Comparison of ENCODE assay signal across 8 cellular contexts in genomic region chr5:135398160-135398854, GRCh38. TPM values are rescaled to one million over a fixed set of nuclear protein-coding genes. Genes with fewer than 3 reads are reported as not detected.
DNase-seq lines count a peak whose midpoint lies in the region; ATAC-seq, FAIRE-seq and TF ChIP-seq lines count a peak whose summit lies in the region.

No MANE protein-coding gene starts in this region.

- H3K27ac ChIP-seq in RWPE1 (peak overlapping the region; percentile 79), kidney (ENCODE audit: low read depth in 2 of 2, low read length in 2 of 2) (peak overlapping the region; percentile 24 to 25)

- no peak for TF ChIP-seq CTCF in AG09309 (IDR thresholded peaks at IDR 0.05; ENCODE audit: control insufficient read depth, insufficient read depth, low read depth, low read length, missing control alignments)
- no peak for TF ChIP-seq CTCF in RWPE1 (conservative IDR thresholded peaks at IDR 0.05; ENCODE audit: low read depth)
- no peak for TF ChIP-seq CTCF in astrocyte of the spinal cord (IDR thresholded peaks at IDR 0.05; ENCODE audit: low read depth, low read length)
- TF ChIP-seq CTCF in kidney (IDR thresholded peaks at IDR 0.05; ENCODE audit: borderline replicate concordance, extremely low read depth, insufficient read depth), result no peak

- intact Hi-C loops in kidney (cut with DNase I), result no loop called here

- H3K9me3 ChIP-seq in kidney (ENCODE audit: control insufficient read depth in 1 of 2, low read length in 2 of 2), result no peaks in the 10 kb centered on the region

- in situ Hi-C loops in astrocyte of the spinal cord (cut with HindIII; ENCODE audit: low sequenced_read_pairs), result no loop called here

- POLR2A ChIA-PET in RWPE1 (lab: Yijun Ruan, JAX; ENCODE audit: low non-redundant PET), result no interaction called here

- FAIRE-seq in kidney (lab: Jason Lieb, UNC), result no peak

- peaks cover 11 to 14% of the 10 kb centered on the region in 2 donors for H3K4me1 ChIP-seq in kidney (ENCODE audit: control insufficient read depth in 1 of 2, insufficient read depth in 1 of 2, low read depth in 1 of 2, low read length in 2 of 2)

- H3K4me3 ChIP-seq in AG09309 (ENCODE audit: control insufficient read depth, low read depth, low read length) (peak overlapping the region; percentile 77), astrocyte of the spinal cord (ENCODE audit: low read depth, low read length) (peak overlapping the region; percentile 74), kidney (ENCODE audit: low read length in 2 of 2) (peak overlapping the region; percentile 58 to 87)

- CTCF ChIA-PET in RWPE1 (lab: Yijun Ruan, JAX), result interaction anchor here (1.0 kb wide), 1 partner anchor 90 kb away, joined by 3 read pairs; no protein-coding TSS in a partner anchor

- ATAC-seq in GM19035 (IDR thresholded peaks at IDR 0.05; ENCODE audit: unreplicated experiment) (peak; percentile 44), HG03457 (IDR thresholded peaks at IDR 0.05; ENCODE audit: unreplicated experiment) (peak; percentile 10)

- H3K9ac ChIP-seq in kidney (ENCODE audit: low read length in 2 of 2), result peak overlapping the region; percentile 54 to 56

- H3K36me3 ChIP-seq in kidney (ENCODE audit: control insufficient read depth in 1 of 2, insufficient read depth in 2 of 2, low read length in 2 of 2), result no peaks in the 10 kb centered on the region

- DNase-seq in AG09309 (ENCODE audit: low read depth), result no peak
- peak; percentile 48 for DNase-seq in RWPE1 (ENCODE audit: low spot score)
- peak; percentile 37 for DNase-seq in astrocyte of the spinal cord (ENCODE audit: low read depth, low spot score)
- DNase-seq in kidney, result peak; percentile 82
- DNase-seq in stimulated activated CD4-positive, alpha-beta T cell treated with anti-CD3 and anti-CD28 coated beads, Interleukin-2, amount 100 ng/mL, for 24 hours, result peak; percentile 48 to 57
- DNase-seq in NCI-H1930 (lab: John Stamatoyannopoulos, UW), result no peak

RNA-seq across cellular contexts. Expression of gene MACROH2A1, which starts 0.7 kb away (rescaled TPM):
- total RNA-seq in kidney, result 144 TPM
- 99.4 TPM for polyA plus RNA-seq in kidney (ENCODE audit: insufficient read depth, low read depth, low replicate concordance)

RNA-seq across cellular contexts. Expression of gene DCANP1, which starts 48.8 kb away (rescaled TPM):
- not detected for total RNA-seq in kidney
- polyA plus RNA-seq in kidney (ENCODE audit: insufficient read depth, low read depth, low replicate concordance), result not detected

RNA-seq across cellular contexts. Expression of gene TIFAB, which starts 53.8 kb away (rescaled TPM):
- total RNA-seq in kidney, result 0.13 TPM
- not detected for polyA plus RNA-seq in kidney (ENCODE audit: insufficient read depth, low read depth, low replicate concordance)

Comparison
In these comparisons a context has a peak if more than half of its experiments do, and no peak if none do; other contexts are left out.
1. DNase-seq: peak in RWPE1 (single experiment), astrocyte of the spinal cord (single experiment), kidney (single experiment) and stimulated activated CD4-positive, alpha-beta T cell treated with anti-CD3 and anti-CD28 coated beads, Interleukin-2, amount 100 ng/mL, for 24 hours (2 of 2); none in AG09309 (single experiment) and NCI-H1930 (0 of 2).
2. Peak in every context shown above with its lines, with median percentiles within 50 percentile points of each other: H3K4me3 ChIP-seq.